ENCODE assay signal across 26 cellular contexts in the genomic region with DNA sequence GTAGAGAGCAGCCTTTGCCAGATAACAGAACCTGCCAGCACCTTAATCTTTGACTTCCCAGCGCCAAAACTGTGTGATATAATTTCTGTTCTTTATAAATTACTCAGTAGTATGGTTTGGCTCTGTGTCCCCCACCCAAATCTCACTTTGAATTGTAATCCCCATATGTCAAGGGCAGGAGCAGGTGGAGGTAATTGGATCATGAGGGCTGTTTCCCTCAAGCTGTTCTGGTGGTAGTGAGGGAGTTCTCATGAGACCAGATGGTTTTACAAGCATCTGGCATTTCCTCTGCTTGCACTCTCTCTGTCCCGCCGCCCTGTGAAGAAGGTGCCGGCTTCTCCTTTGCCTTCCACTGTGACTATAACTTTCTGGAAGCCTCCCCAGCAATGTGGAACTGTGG.
"Had no signal": no experiment of that assay in that cellular context is flagged by ENCODE, and none has a peak within 500 bp of the region (broad histone marks: within the 10 kb centered on the region; RNA-seq: fewer than 3 reads in every experiment).

No MANE protein-coding gene starts in this region.

- H3K27me3 Mint-ChIP-seq: activated naive CD8-positive, alpha-beta T cell treated with anti-CD3 and anti-CD28 coated beads, Interleukin-2, amount 10 ng/mL, durations not matched to agents 7 days and 5 days; central memory CD8-positive, alpha-beta T cell; memory B cell; stimulated activated naive CD8-positive, alpha-beta T cell treated with anti-CD3 and anti-CD28 coated beads, Interleukin-15, amount 100 ng/mL, for 72 hours had no signal

- DNase-seq: activated CD4-positive, alpha-beta T cell treated with anti-CD3 and anti-CD28 coated beads for 1 hour; activated CD4-positive, alpha-beta T cell treated with anti-CD3 and anti-CD28 coated beads, Interleukin-2, amount 50 U/mL, for 1 hour; activated naive CD4-positive, alpha-beta T cell treated with anti-CD3 and anti-CD28 coated beads for 36 hours; activated naive CD8-positive, alpha-beta T cell treated with anti-CD3 and anti-CD28 coated beads, Interleukin-2, amount 10 ng/mL, durations not matched to agents 7 days and 5 days; activated T-cell treated with anti-CD3 and anti-CD28 coated beads, Interleukin-2, amount 50 U/mL, for 1 hour; amniotic stem cell; effector memory CD4-positive, alpha-beta T cell; foreskin keratinocyte; immature natural killer cell; kidney glomerular epithelial cell; left ventricle myocardium superior; right lobe of liver; stimulated activated CD4-positive, alpha-beta T cell treated with anti-CD3 and anti-CD28 coated beads, Interleukin-1b, Interleukin-23, amount 100 ng/mL, for 48 hours; stimulated activated naive CD8-positive, alpha-beta T cell treated with anti-CD3 and anti-CD28 coated beads, Interleukin-15, amount 100 ng/mL, for 72 hours; tibial artery had no signal

- H3K27ac ChIP-seq: breast epithelium, foreskin keratinocyte, neutrophil, pancreas, right lobe of liver, skin epidermis, tibial artery had no signal

- H3K4me3 Mint-ChIP-seq: activated naive CD4-positive, alpha-beta T cell treated with anti-CD3 and anti-CD28 coated beads for 36 hours; activated naive CD8-positive, alpha-beta T cell treated with anti-CD3 and anti-CD28 coated beads, Interleukin-2, amount 10 ng/mL, durations not matched to agents 7 days and 5 days; central memory CD8-positive, alpha-beta T cell; immature natural killer cell; memory B cell; nephron; stimulated activated naive CD8-positive, alpha-beta T cell treated with anti-CD3 and anti-CD28 coated beads, Interleukin-15, amount 100 ng/mL, for 72 hours; T-helper 2 cell treated with Interferon-gamma antibody and Interleukin-4, amounts not matched to agents 5 μg/mL and 100 μg/mL, for 36 hours had no signal

- H3K4me3 ChIP-seq: breast epithelium, pancreas, right lobe of liver, skin epidermis, tibial artery had no signal

- H3K27me3 ChIP-seq: breast epithelium, foreskin keratinocyte, neutrophil, pancreas, right lobe of liver, tibial artery had no signal

- H3K36me3 ChIP-seq: breast epithelium, neutrophil, pancreas, right lobe of liver, tibial artery had no signal

- H3K4me1 ChIP-seq: breast epithelium, foreskin keratinocyte, pancreas, right lobe of liver, tibial artery had no signal

- ATAC-seq: foreskin keratinocyte; left ventricle myocardium superior; pancreas; right lobe of liver; stimulated activated naive CD8-positive, alpha-beta T cell treated with anti-CD3 and anti-CD28 coated beads, Interleukin-15, amount 100 ng/mL, for 72 hours had no signal

- H3K36me3 Mint-ChIP-seq: activated naive CD8-positive, alpha-beta T cell treated with anti-CD3 and anti-CD28 coated beads, Interleukin-2, amount 10 ng/mL, durations not matched to agents 7 days and 5 days; immature natural killer cell; memory B cell had no signal

- H3K9me3 ChIP-seq: neutrophil, pancreas, right lobe of liver had no signal

- H3K27ac Mint-ChIP-seq: activated naive CD4-positive, alpha-beta T cell treated with anti-CD3 and anti-CD28 coated beads for 36 hours; activated naive CD8-positive, alpha-beta T cell treated with anti-CD3 and anti-CD28 coated beads, Interleukin-2, amount 10 ng/mL, durations not matched to agents 7 days and 5 days; activated T-helper 2 cell treated with anti-CD3 and anti-CD28 coated beads, Interferon-gamma antibody, Interleukin-2, Interleukin-4, amounts not matched to agents 10 μg/mL and 5 μg/mL and 100 μg/mL, durations not matched to agents 14 hours and 24 hours and 36 hours; immature natural killer cell; memory B cell; nephron; stimulated activated naive CD8-positive, alpha-beta T cell treated with anti-CD3 and anti-CD28 coated beads, Interleukin-15, amount 100 ng/mL, for 72 hours; T-helper 2 cell treated with Interferon-gamma antibody and Interleukin-4, amounts not matched to agents 5 μg/mL and 100 μg/mL, for 36 hours had no signal

- FAIRE-seq: colon, pancreas, TTC549 had no signal

- H3K4me1 Mint-ChIP-seq: activated naive CD8-positive, alpha-beta T cell treated with anti-CD3 and anti-CD28 coated beads, Interleukin-2, amount 10 ng/mL, durations not matched to agents 7 days and 5 days; central memory CD8-positive, alpha-beta T cell; immature natural killer cell; memory B cell; nephron; stimulated activated naive CD8-positive, alpha-beta T cell treated with anti-CD3 and anti-CD28 coated beads, Interleukin-15, amount 100 ng/mL, for 72 hours had no signal
